17 cellular contexts compared by ENCODE assay signal in genomic region chr20:25306991-25307903, GRCh38. TPM values are rescaled to one million over a fixed set of nuclear protein-coding genes. Genes with fewer than 3 reads are reported as not detected.
DNase-seq lines count a peak whose midpoint lies in the region; ATAC-seq and TF ChIP-seq lines count a peak whose summit lies in the region.
"Had no signal": no experiment of that assay in that cellular context is flagged by ENCODE, and none has a peak within 500 bp of the region (broad histone marks: within the 10 kb centered on the region; RNA-seq: fewer than 3 reads in every experiment).

No MANE protein-coding gene starts in this region.

- H3K36me3 Mint-ChIP-seq in activated T-helper 17 cell treated with anti-CD3 and anti-CD28 coated beads, Interleukin-2, amount 50 U/mL, for 72 hours (ENCODE audit: low read depth), result no peaks in the 10 kb centered on the region
- H3K36me3 Mint-ChIP-seq: activated CD4-positive, alpha-beta memory T cell treated with anti-CD3 and anti-CD28 coated beads for 36 hours had no signal

- H3K27ac Mint-ChIP-seq in activated T-helper 17 cell treated with anti-CD3 and anti-CD28 coated beads, Interleukin-2, amount 50 U/mL, for 72 hours, result peak overlapping the region; percentile 28
- H3K27ac Mint-ChIP-seq: activated CD4-positive, alpha-beta memory T cell treated with anti-CD3 and anti-CD28 coated beads for 36 hours; neural progenitor cell had no signal

- H3K4me1 Mint-ChIP-seq in activated T-helper 17 cell treated with anti-CD3 and anti-CD28 coated beads, Interleukin-2, amount 50 U/mL, for 72 hours, result peaks cover 14% of the 10 kb centered on the region

- H3K4me3 ChIP-seq in cardiac muscle cell (no peak overlapping the region), heart right ventricle (no peak overlapping the region), lower lobe of right lung (no peak overlapping the region), aorta (ENCODE audit: low read length in 2 of 2) (no peak overlapping the region)
- H3K4me3 ChIP-seq: neural progenitor cell had no signal

- ATAC-seq in heart right ventricle (no peak), lower lobe of right lung (no peak), aorta (ENCODE audit: low FRiP score) (no peak), GM18520 (IDR thresholded peaks at IDR 0.05; ENCODE audit: unreplicated experiment) (no peak)
- ATAC-seq in activated T-helper 17 cell treated with anti-CD3 and anti-CD28 coated beads, Interleukin-2, amount 50 U/mL, for 72 hours (replicated peaks), result no peak
- ATAC-seq: T-cell had no signal

- H3K9me3 Mint-ChIP-seq in activated T-helper 17 cell treated with anti-CD3 and anti-CD28 coated beads, Interleukin-2, amount 50 U/mL, for 72 hours, result no peaks in the 10 kb centered on the region
- H3K9me3 Mint-ChIP-seq: activated CD4-positive, alpha-beta memory T cell treated with anti-CD3 and anti-CD28 coated beads for 36 hours; T-cell had no signal

- H3K27me3 Mint-ChIP-seq in activated T-helper 17 cell treated with anti-CD3 and anti-CD28 coated beads, Interleukin-2, amount 50 U/mL, for 72 hours, result no peaks in the 10 kb centered on the region
- H3K27me3 Mint-ChIP-seq: activated CD4-positive, alpha-beta memory T cell treated with anti-CD3 and anti-CD28 coated beads for 36 hours; T-cell had no signal

- no peak overlapping the region for H3K4me3 Mint-ChIP-seq in activated T-helper 17 cell treated with anti-CD3 and anti-CD28 coated beads, Interleukin-2, amount 50 U/mL, for 72 hours
- H3K4me3 Mint-ChIP-seq: activated CD4-positive, alpha-beta memory T cell treated with anti-CD3 and anti-CD28 coated beads for 36 hours; neural progenitor cell; T-cell had no signal

- WGBS in heart right ventricle, 2 donors, result 86 to 91% methylated on average over 10 of the region's 10 CpGs
- 93 to 94% methylated on average over 10 of the region's 10 CpGs for WGBS in aorta, 2 donors

- peaks cover 9% of the 10 kb centered on the region for H3K36me3 ChIP-seq in cardiac muscle cell
- H3K36me3 ChIP-seq in heart right ventricle, result peaks cover 0 to 58% (median 0%) of the 10 kb centered on the region in 9 donors
- H3K36me3 ChIP-seq in lower lobe of right lung, result peaks cover 34% of the 10 kb centered on the region
- H3K36me3 ChIP-seq in aorta (ENCODE audit: control insufficient read depth in 1 of 2, insufficient read depth in 2 of 2, low read length in 1 of 2), result peaks cover 0 to 3% of the 10 kb centered on the region in 2 donors
- H3K36me3 ChIP-seq: neural progenitor cell had no signal

- DNase-seq in cardiac muscle cell (ENCODE audit: low read depth in 1 of 2, low spot score in 1 of 2), result no peak
- no peak for DNase-seq in heart right ventricle
- DNase-seq in lower lobe of right lung, result peak; percentile 29
- peak; percentile 32 to 65 for DNase-seq in aorta
- DNase-seq in stimulated activated CD4-positive, alpha-beta T cell treated with anti-CD3 and anti-CD28 coated beads, Interleukin-4, amount 100 ng/mL, for 4 hours, result no peak
- no peak for DNase-seq in ecto neural progenitor cell (ENCODE audit: low spot score)
- DNase-seq: activated CD4-positive, alpha-beta memory T cell treated with anti-CD3 and anti-CD28 coated beads for 36 hours; activated naive CD4-positive, alpha-beta T cell; activated T-cell treated with anti-CD3 and anti-CD28 coated beads for 4 hours; amygdala; cerebellar nuclear complex; NCI-H146; NCI-H524; T-cell had no signal

- H3K9me3 ChIP-seq in cardiac muscle cell (ENCODE audit: low read depth), result no peaks in the 10 kb centered on the region
- H3K9me3 ChIP-seq in heart right ventricle, result no peaks in the 10 kb centered on the region
- no peaks in the 10 kb centered on the region for H3K9me3 ChIP-seq in lower lobe of right lung
- no peaks in the 10 kb centered on the region for H3K9me3 ChIP-seq in aorta (ENCODE audit: control insufficient read depth, low read length)

- H3K4me1 ChIP-seq in cardiac muscle cell (ENCODE audit: low read depth) (peaks cover 15% of the 10 kb centered on the region), heart right ventricle (peaks cover 15 to 35% (median 26%) of the 10 kb centered on the region in 9 donors), lower lobe of right lung (peaks cover 25% of the 10 kb centered on the region), aorta (ENCODE audit: control insufficient read depth in 1 of 2, insufficient read depth in 2 of 2, low read length in 2 of 2) (peaks cover 3% of the 10 kb centered on the region in 2 donors)
- H3K4me1 ChIP-seq: neural progenitor cell had no signal

- intact Hi-C loops in heart right ventricle (cut with DNase I) (no loop called here), lower lobe of right lung (cut with DNase I) (no loop called here), aorta (cut with DNase I) (no loop called here)

- no peak for TF ChIP-seq CTCF in cardiac muscle cell (IDR thresholded peaks at IDR 0.05; ENCODE audit: low read depth, low read length)
- TF ChIP-seq CTCF in heart right ventricle (IDR thresholded peaks at IDR 0.05), result no peak
- TF ChIP-seq CTCF in lower lobe of right lung (IDR thresholded peaks at IDR 0.05), result no peak

- peak overlapping the region; percentile 34 for H3K27ac ChIP-seq in cardiac muscle cell
- peak overlapping the region in 1 of 10 donors; percentile 2 for H3K27ac ChIP-seq in heart right ventricle
- no peak overlapping the region for H3K27ac ChIP-seq in lower lobe of right lung
- no peak overlapping the region for H3K27ac ChIP-seq in aorta (ENCODE audit: low read depth in 1 of 2, low read length in 2 of 2)
- H3K27ac ChIP-seq: neural progenitor cell had no signal

- no peaks in the 10 kb centered on the region for H3K27me3 ChIP-seq in cardiac muscle cell
- H3K27me3 ChIP-seq in heart right ventricle, result no peaks in the 10 kb centered on the region
- H3K27me3 ChIP-seq in lower lobe of right lung (ENCODE audit: low read depth), result no peaks in the 10 kb centered on the region
- no peaks in the 10 kb centered on the region for H3K27me3 ChIP-seq in aorta (ENCODE audit: control insufficient read depth in 1 of 2, insufficient read depth in 2 of 2, low read length in 1 of 2)
- H3K27me3 ChIP-seq: neural progenitor cell had no signal

RNA-seq across cellular contexts. Expression of gene PYGB, which starts 59.4 kb away (rescaled TPM):
- total RNA-seq in cardiac muscle cell (243 and 268 TPM in 2 replicates), heart right ventricle (100 to 1,000 TPM; 203 to 462 (median 276) TPM), lower lobe of right lung (57.5 TPM), aorta (10 to 100 TPM; 92.8 to 95.2 TPM)
- polyA plus RNA-seq in cardiac muscle cell (178 and 192 TPM in 2 replicates), heart right ventricle (100 to 1,000 TPM in 1 of 2 donors, 10 to 100 TPM in 1; 83.1 to 250 TPM), aorta (100 to 1,000 TPM in 1 of 2 donors, 10 to 100 TPM in 1; 37.9 to 143 TPM)
- total RNA-seq in activated T-helper 17 cell treated with anti-CD3 and anti-CD28 coated beads, Interleukin-2, amount 50 U/mL, for 72 hours, result 10 to 100 TPM; 15.4 to 27.0 TPM

Comparison
In these comparisons a context has a peak if more than half of its experiments do, and no peak if none do; other contexts are left out.
1. DNase-seq: peak in lower lobe of right lung (single experiment) and aorta (2 of 2); none in cardiac muscle cell (0 of 2), heart right ventricle (0 of 2), stimulated activated CD4-positive, alpha-beta T cell treated with anti-CD3 and anti-CD28 coated beads, Interleukin-4, amount 100 ng/mL, for 4 hours (0 of 2) and ecto neural progenitor cell (single experiment).